Comparison of ENCODE assay signal across 10 cellular contexts in the genomic region with DNA sequence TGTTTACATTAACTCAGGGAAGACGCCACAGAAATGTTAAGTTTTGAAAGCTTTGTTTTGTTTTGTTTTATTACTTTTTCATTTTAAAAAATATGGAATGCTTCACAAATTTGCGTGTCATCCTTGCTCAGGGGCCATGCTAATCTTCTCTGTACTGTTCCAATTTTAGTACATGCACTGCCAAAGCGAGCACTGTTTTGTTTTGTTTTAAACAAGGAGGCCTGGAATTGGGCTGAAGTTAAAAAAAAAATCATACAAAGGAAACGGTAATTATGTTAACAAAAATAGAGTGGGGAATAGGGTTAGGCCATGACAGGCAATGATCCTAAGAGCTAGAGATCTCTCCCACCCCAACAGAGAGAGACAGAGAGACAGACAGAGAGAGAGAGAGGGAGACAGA. TPM values are rescaled to one million over a fixed set of nuclear protein-coding genes. Genes with fewer than 3 reads are reported as not detected.
A peak's percentile ranks its signal among the peaks of the same experiment; 100 is the strongest.
DNase-seq lines count a peak whose midpoint lies in the region; ATAC-seq and TF ChIP-seq lines count a peak whose summit lies in the region.
"Had no signal": no experiment of that assay in that cellular context is flagged by ENCODE, and none has a peak within 500 bp of the region (broad histone marks: within the 10 kb centered on the region; RNA-seq: fewer than 3 reads in every experiment).

No MANE protein-coding gene starts in this region.

- H3K4me1 ChIP-seq in esophagus muscularis mucosa (peaks cover 31 to 53% (median 47%) of the 10 kb centered on the region in 4 donors), neural progenitor cell (peaks cover 36% of the 10 kb centered on the region)

- H4K20me1 ChIP-seq in neural progenitor cell (ENCODE audit: low read depth): no peaks in the 10 kb centered on the region

- peak overlapping the region; percentile 89 for H2AFZ ChIP-seq in neural progenitor cell (replicated peaks)

- H3K4me3 ChIP-seq in esophagus muscularis mucosa (no peak overlapping the region), neural progenitor cell (no peak overlapping the region)

- no peak for TF ChIP-seq EP300 in esophagus muscularis mucosa (IDR thresholded peaks at IDR 0.05)

- H3K9ac ChIP-seq in neural progenitor cell: no peak overlapping the region

- no peaks in the 10 kb centered on the region for H3K79me2 ChIP-seq in neural progenitor cell (ENCODE audit: low read depth)

- DNase-seq in activated T-cell treated with anti-CD3 and anti-CD28 coated beads, Interleukin-2, amount 50 U/mL, for 24 hours: no peak
- DNase-seq in activated T-cell treated with anti-CD3 and anti-CD28 coated beads, Interleukin-2, amount 50 U/mL, for 48 hours: no peak
- DNase-seq in esophagus muscularis mucosa (ENCODE audit: extremely low spot score) (no peak), neural progenitor cell (ENCODE audit: low spot score) (no peak), type B pancreatic cell (ENCODE audit: extremely low spot score, unreplicated experiment) (no peak), glomerular visceral epithelial cell (ENCODE audit: extremely low spot score) (no peak)
- no peak for DNase-seq in activated naive CD4-positive, alpha-beta T cell treated with anti-CD3 and anti-CD28 coated beads for 36 hours
- DNase-seq: central memory CD4-positive, alpha-beta T cell; NCI-H1436 had no signal

- peaks cover 45% of the 10 kb centered on the region for H3K4me1 Mint-ChIP-seq in activated T-cell treated with anti-CD3 and anti-CD28 coated beads, Interleukin-2, amount 50 U/mL, for 24 hours (ENCODE audit: low read depth)
- H3K4me1 Mint-ChIP-seq in neural progenitor cell (peaks cover 53% of the 10 kb centered on the region), type B pancreatic cell (ENCODE audit: unreplicated experiment) (peaks cover 46% of the 10 kb centered on the region)
- H3K4me1 Mint-ChIP-seq in activated naive CD4-positive, alpha-beta T cell treated with anti-CD3 and anti-CD28 coated beads for 36 hours (ENCODE audit: low read depth): peaks cover 25% of the 10 kb centered on the region

- H3K4me2 ChIP-seq in neural progenitor cell: no peak overlapping the region

- TF ChIP-seq CTCF in esophagus muscularis mucosa (IDR thresholded peaks at IDR 0.05) (no peak), neural progenitor cell (IDR thresholded peaks at IDR 0.05) (no peak), type B pancreatic cell (conservative IDR thresholded peaks at IDR 0.05) (no peak)

- H3K36me3 ChIP-seq in esophagus muscularis mucosa (no peaks in the 10 kb centered on the region), neural progenitor cell (no peaks in the 10 kb centered on the region)

- H3K9me3 Mint-ChIP-seq in activated T-cell treated with anti-CD3 and anti-CD28 coated beads, Interleukin-2, amount 50 U/mL, for 24 hours: no peaks in the 10 kb centered on the region
- H3K9me3 Mint-ChIP-seq in neural progenitor cell (peaks cover 11% of the 10 kb centered on the region), type B pancreatic cell (peaks cover 6% of the 10 kb centered on the region)
- H3K9me3 Mint-ChIP-seq in activated naive CD4-positive, alpha-beta T cell treated with anti-CD3 and anti-CD28 coated beads for 36 hours: no peaks in the 10 kb centered on the region

- H3K27me3 Mint-ChIP-seq in activated T-cell treated with anti-CD3 and anti-CD28 coated beads, Interleukin-2, amount 50 U/mL, for 24 hours: no peaks in the 10 kb centered on the region
- H3K27me3 Mint-ChIP-seq in neural progenitor cell (ENCODE audit: insufficient read depth, low read depth) (peaks cover 23% of the 10 kb centered on the region), type B pancreatic cell (no peaks in the 10 kb centered on the region)
- no peaks in the 10 kb centered on the region for H3K27me3 Mint-ChIP-seq in activated naive CD4-positive, alpha-beta T cell treated with anti-CD3 and anti-CD28 coated beads for 36 hours (ENCODE audit: low read depth)

- H3K27ac ChIP-seq in esophagus muscularis mucosa (replicated peaks in 1 of 4) (peak overlapping the region; percentile 67 to 78 (median 73)), neural progenitor cell (no peak overlapping the region)

- H3F3A ChIP-seq in neural progenitor cell (ENCODE audit: low read depth): peaks cover 11% of the 10 kb centered on the region

- H3K27ac Mint-ChIP-seq in activated T-cell treated with anti-CD3 and anti-CD28 coated beads, Interleukin-2, amount 50 U/mL, for 24 hours: peak overlapping the region; percentile 24
- H3K27ac Mint-ChIP-seq in neural progenitor cell (peak overlapping the region; percentile 96), type B pancreatic cell (peak overlapping the region; percentile 83)
- no peak overlapping the region for H3K27ac Mint-ChIP-seq in activated naive CD4-positive, alpha-beta T cell treated with anti-CD3 and anti-CD28 coated beads for 36 hours

- CTCF ChIA-PET in activated naive CD4-positive, alpha-beta T cell treated with anti-CD3 and anti-CD28 coated beads for 36 hours (lab: Charles Lee): interaction anchor here (1.4 kb wide), 1 partner anchor 10 kb away, joined by 4 read pairs; no protein-coding TSS in a partner anchor

- H3K4me3 Mint-ChIP-seq in activated T-cell treated with anti-CD3 and anti-CD28 coated beads, Interleukin-2, amount 50 U/mL, for 24 hours: no peak overlapping the region
- H3K4me3 Mint-ChIP-seq in neural progenitor cell: no peak overlapping the region
- peak overlapping the region; percentile 58 for H3K4me3 Mint-ChIP-seq in type B pancreatic cell
- no peak overlapping the region for H3K4me3 Mint-ChIP-seq in activated naive CD4-positive, alpha-beta T cell treated with anti-CD3 and anti-CD28 coated beads for 36 hours

- 27% methylated on average over 4 of the region's 4 CpGs for WGBS in esophagus muscularis mucosa

- ATAC-seq in GM18873 (IDR thresholded peaks at IDR 0.05; ENCODE audit: low FRiP score, unreplicated experiment): no peak

- TF ChIP-seq POLR2A in esophagus muscularis mucosa (IDR thresholded peaks at IDR 0.05; ENCODE audit: low read depth): no peak

- no peaks in the 10 kb centered on the region for H3K9me3 ChIP-seq in esophagus muscularis mucosa
- H3K9me3 ChIP-seq in neural progenitor cell (ENCODE audit: low read depth): no peaks in the 10 kb centered on the region

- intact Hi-C loops in esophagus muscularis mucosa (cut with DNase I): no loop called here
- intact Hi-C loops in activated naive CD4-positive, alpha-beta T cell treated with anti-CD3 and anti-CD28 coated beads for 36 hours (cut with micrococcal nuclease): no loop called here

- no peaks in the 10 kb centered on the region for H3K36me3 Mint-ChIP-seq in activated T-cell treated with anti-CD3 and anti-CD28 coated beads, Interleukin-2, amount 50 U/mL, for 24 hours (ENCODE audit: low read depth)
- H3K36me3 Mint-ChIP-seq in neural progenitor cell: no peaks in the 10 kb centered on the region
- H3K36me3 Mint-ChIP-seq in type B pancreatic cell: no peaks in the 10 kb centered on the region
- H3K36me3 Mint-ChIP-seq in activated naive CD4-positive, alpha-beta T cell treated with anti-CD3 and anti-CD28 coated beads for 36 hours (ENCODE audit: low read depth): no peaks in the 10 kb centered on the region

- no peaks in the 10 kb centered on the region for H3K27me3 ChIP-seq in esophagus muscularis mucosa
- H3K27me3 ChIP-seq in neural progenitor cell: no peaks in the 10 kb centered on the region

RNA-seq across cellular contexts. Expression of a gene that starts 57.0 kb away (rescaled TPM):
- 100 to 1,000 TPM; 191 to 704 (median 444) TPM for total RNA-seq in esophagus muscularis mucosa
- total RNA-seq in neural progenitor cell (ENCODE audit: low replicate concordance): 42.9 and 95.5 TPM in 2 replicates
- 457 and 564 TPM in 2 replicates for total RNA-seq in type B pancreatic cell (ENCODE audit: low replicate concordance)
- 10 to 100 TPM; 76.8 to 85.1 TPM for total RNA-seq in activated naive CD4-positive, alpha-beta T cell treated with anti-CD3 and anti-CD28 coated beads for 36 hours
